In the genomic region with DNA sequence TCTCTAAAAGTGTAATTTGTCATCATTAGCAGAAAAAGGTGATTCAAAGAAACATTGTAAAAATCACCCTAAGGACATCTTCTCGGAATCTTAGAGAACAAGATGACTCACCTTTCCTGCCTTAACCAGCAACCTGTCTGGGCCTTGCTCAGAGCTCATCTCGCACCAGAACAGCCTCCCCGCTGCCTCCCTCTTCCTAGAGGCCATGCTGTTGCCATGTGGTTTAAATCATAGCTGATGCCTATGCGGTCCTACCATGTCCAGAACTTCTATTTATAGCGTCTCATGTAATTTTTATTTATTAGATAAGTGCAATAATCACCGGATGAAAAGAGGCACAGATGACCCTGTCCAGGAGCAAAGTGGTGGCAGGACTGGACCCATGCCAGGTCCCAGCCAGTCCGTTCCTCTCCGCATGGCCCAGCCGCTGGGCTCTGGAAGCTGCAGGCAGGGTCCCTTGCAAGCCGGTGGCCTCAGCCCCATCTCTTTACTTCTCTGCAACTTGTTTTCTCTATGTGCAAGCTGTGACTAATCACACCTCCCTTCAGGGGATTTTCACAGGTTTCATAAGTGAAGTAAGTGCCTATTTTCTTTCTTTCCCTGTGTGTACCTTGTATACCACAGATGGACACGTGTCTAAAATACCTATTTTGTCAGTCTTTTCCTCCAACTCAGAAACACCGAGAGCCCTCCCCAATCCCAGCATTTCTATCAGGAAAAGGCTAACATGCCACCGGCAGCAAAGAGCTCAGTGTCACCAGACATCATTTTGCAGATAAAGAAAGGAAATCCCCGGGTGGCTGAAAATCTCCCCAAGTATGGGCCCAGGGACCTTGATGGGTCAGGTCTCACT, we compare ENCODE assay signal across 8 cellular contexts. TPM values are rescaled to one million over a fixed set of nuclear protein-coding genes. Genes with fewer than 3 reads are reported as not detected.
DNase-seq lines count a peak whose midpoint lies in the region; ATAC-seq, FAIRE-seq and TF ChIP-seq lines count a peak whose summit lies in the region.

No MANE protein-coding gene starts in this region.

- H3K27ac ChIP-seq in endothelial cell of umbilical vein (ENCODE audit: insufficient read depth, low read depth, low read length) (no peak overlapping the region), suprapubic skin (peak overlapping the region; percentile 60), tibial nerve (peak overlapping the region in 1 of 4 donors; percentile 38)

- POLR2A ChIA-PET in endothelial cell of umbilical vein (lab: Charles Lee), result no interaction called here

- no peaks in the 10 kb centered on the region for H3K79me2 ChIP-seq in endothelial cell of umbilical vein (ENCODE audit: control insufficient read depth, insufficient read depth, low read length)

- ATAC-seq in GM18858 (IDR thresholded peaks at IDR 0.05; ENCODE audit: unreplicated experiment) (peak; percentile 83), HG02884 (IDR thresholded peaks at IDR 0.05; ENCODE audit: unreplicated experiment) (peak; percentile 82), sciatic nerve (no peak)

- H3K27me3 ChIP-seq in endothelial cell of umbilical vein (ENCODE audit: control insufficient read depth in 2 of 2, insufficient read depth in 2 of 2, low read length in 2 of 2) (no peaks in the 10 kb centered on the region), suprapubic skin (no peaks in the 10 kb centered on the region), tibial nerve (no peaks in the 10 kb centered on the region)

- H3K9me3 ChIP-seq in endothelial cell of umbilical vein (replicated peaks; ENCODE audit: control insufficient read depth, insufficient read depth, low read length), result no peaks in the 10 kb centered on the region
- H3K9me3 ChIP-seq in suprapubic skin, result no peaks in the 10 kb centered on the region
- no peaks in the 10 kb centered on the region for H3K9me3 ChIP-seq in tibial nerve

- 57% methylated on average over 14 of the region's 14 CpGs for WGBS in suprapubic skin
- 87 to 92% methylated on average over 14 of the region's 14 CpGs for WGBS in tibial nerve, 2 donors

- intact Hi-C loops in endothelial cell of umbilical vein (cut with micrococcal nuclease), result no loop called here
- intact Hi-C loops in sciatic nerve (cut with DNase I), result no loop called here

- TF ChIP-seq POLR2A in endothelial cell of umbilical vein (IDR thresholded peaks at IDR 0.05; ENCODE audit: low read depth, low read length), result no peak
- no peak for TF ChIP-seq POLR2A in suprapubic skin (IDR thresholded peaks at IDR 0.05)
- no peak for TF ChIP-seq POLR2A in tibial nerve (IDR thresholded peaks at IDR 0.05)

- no peak overlapping the region for H3K4me2 ChIP-seq in endothelial cell of umbilical vein (ENCODE audit: insufficient read depth, low read length)

- no TSS peak for BruUV-seq in endothelial cell of umbilical vein (replicated peaks; lab: Mats Ljungman, UMichigan)

- H3K9ac ChIP-seq in endothelial cell of umbilical vein (replicated peaks; ENCODE audit: extremely low read depth, insufficient read depth, low read length), result no peak overlapping the region

- H3K36me3 ChIP-seq in endothelial cell of umbilical vein (ENCODE audit: control insufficient read depth in 2 of 2, extremely low read depth in 1 of 2, insufficient read depth in 2 of 2, low read length in 2 of 2), result no peaks in the 10 kb centered on the region
- no peaks in the 10 kb centered on the region for H3K36me3 ChIP-seq in suprapubic skin
- no peaks in the 10 kb centered on the region for H3K36me3 ChIP-seq in tibial nerve

- H3K4me3 ChIP-seq in endothelial cell of umbilical vein (replicated peaks in 1 of 3; ENCODE audit: insufficient read depth in 1 of 3, low read depth in 1 of 3, low read length in 3 of 3) (no peak overlapping the region), suprapubic skin (no peak overlapping the region), tibial nerve (no peak overlapping the region)

- no peak overlapping the region for H2AFZ ChIP-seq in endothelial cell of umbilical vein (ENCODE audit: low read depth, low read length)

- dilution Hi-C loops in endothelial cell of umbilical vein (cut with MboI; ENCODE audit: extremely low pct_ligation_motif_present, low sequenced_read_pairs), result no loop called here

- H3K9me1 ChIP-seq in endothelial cell of umbilical vein (replicated peaks; ENCODE audit: control insufficient read depth, extremely low read depth, insufficient read depth, low read length), result no peaks in the 10 kb centered on the region

- TF ChIP-seq CTCF in endothelial cell of umbilical vein (IDR thresholded peaks at IDR 0.05; ENCODE audit: extremely low read depth in 1 of 2, insufficient read depth in 1 of 2, low read depth in 1 of 2, low read length in 2 of 2) (no peak), suprapubic skin (IDR thresholded peaks at IDR 0.05) (no peak), tibial nerve (IDR thresholded peaks at IDR 0.05) (no peak)

- H4K20me1 ChIP-seq in endothelial cell of umbilical vein (replicated peaks; ENCODE audit: control insufficient read depth, extremely low read depth, insufficient read depth, low read length), result no peaks in the 10 kb centered on the region

- no peak for TF ChIP-seq EP300 in suprapubic skin (IDR thresholded peaks at IDR 0.05)
- no peak for TF ChIP-seq EP300 in tibial nerve (IDR thresholded peaks at IDR 0.05)

- FAIRE-seq in endothelial cell of umbilical vein (lab: Jason Lieb, UNC), result peak; percentile 65

- DNase-seq in T-helper 9 cell (peak; percentile 60), endothelial cell of umbilical vein (ENCODE audit: low read depth, low spot score) (no peak), suprapubic skin (ENCODE audit: low spot score in 2 of 2) (peak in 1 of 2 donors; percentile 56), tibial nerve (ENCODE audit: low spot score in 2 of 2) (no peak), sciatic nerve (ENCODE audit: low spot score) (no peak), NCI-H748 (lab: John Stamatoyannopoulos, UW; ENCODE audit: unreplicated experiment) (no peak)

- CTCF ChIA-PET in endothelial cell of umbilical vein (lab: Charles Lee), result interaction anchor here (1.2 kb wide), 1 partner anchor 560 kb away, joined by 4 read pairs; no protein-coding TSS in a partner anchor

- H3K4me1 ChIP-seq in endothelial cell of umbilical vein (ENCODE audit: control insufficient read depth, extremely low read depth, insufficient read depth, low read length) (peaks cover 24% of the 10 kb centered on the region), suprapubic skin (peaks cover 40% of the 10 kb centered on the region), tibial nerve (peaks cover 0 to 42% (median 19%) of the 10 kb centered on the region in 4 donors)

TF ChIP-seq in endothelial cell of umbilical vein, 7 proteins besides CTCF, POLR2A, EP300 and RAD21:
- TF ChIP-seq POLR2AphosphoS5 (IDR thresholded peaks at IDR 0.05; ENCODE audit: insufficient read depth, low read depth, low read length) (no peak), JUN (IDR thresholded peaks at IDR 0.05; ENCODE audit: borderline replicate concordance, insufficient read depth, insufficient read length, low read depth) (peak; percentile 26)

RNA-seq across cellular contexts. Expression of gene KLF6, which starts 27.1 kb away (rescaled TPM):
- total RNA-seq in endothelial cell of umbilical vein (307 and 330 TPM in 2 replicates), suprapubic skin (100 to 1,000 TPM; 242 to 484 (median 276) TPM), tibial nerve (100 to 1,000 TPM; 156 to 226 (median 189) TPM), sciatic nerve (273 TPM)
- 144 and 183 TPM in 2 replicates for polyA plus RNA-seq in endothelial cell of umbilical vein
- polyA plus RNA-seq in endothelial cell of umbilical vein (2011; cell fraction: cytosol; rRNA removed), result 117 and 146 TPM in 2 replicates
- 913 and 1,014 TPM in 2 replicates for polyA plus RNA-seq in endothelial cell of umbilical vein (2011; cell fraction: nucleus; rRNA removed)
- 258 and 323 TPM in 2 replicates for polyA plus RNA-seq in endothelial cell of umbilical vein (2012)
- 717 and 821 TPM in 2 replicates for polyA minus RNA-seq in endothelial cell of umbilical vein
- polyA minus RNA-seq in endothelial cell of umbilical vein (2011; cell fraction: cytosol; rRNA and poly(A)+ RNA removed), result 6.0 TPM
- polyA minus RNA-seq in endothelial cell of umbilical vein (2011; cell fraction: nucleus; rRNA and poly(A)+ RNA removed), result 1,291 and 1,303 TPM in 2 replicates
